ENCODE assay signal across 32 cellular contexts in genomic region chr9:70760228-70760627, GRCh38.
"Had no signal": no experiment of that assay in that cellular context is flagged by ENCODE, and none has a peak within 500 bp of the region (broad histone marks: within the 10 kb centered on the region; RNA-seq: fewer than 3 reads in every experiment).

No MANE protein-coding gene starts in this region.

- H3K4me3 Mint-ChIP-seq: activated CD4-positive, alpha-beta T cell treated with anti-CD3 and anti-CD28 coated beads, Interleukin-2, amount 10 ng/mL, durations not matched to agents 24 days and 14 days; activated CD8-positive, alpha-beta T cell treated with anti-CD3 and anti-CD28 coated beads for 36 hours; activated naive CD4-positive, alpha-beta T cell treated with anti-CD3 and anti-CD28 coated beads, Interleukin-2, amount 50 U/mL, for 24 hours; activated naive CD8-positive, alpha-beta T cell treated with anti-CD3 and anti-CD28 coated beads, Interleukin-2, amount 10 ng/mL, durations not matched to agents 7 days and 5 days; activated T-cell treated with anti-CD3 and anti-CD28 coated beads, Interleukin-2, amount 50 U/mL, for 72 hours; activated T-helper 17 cell treated with anti-CD3 and anti-CD28 coated beads, Interleukin-2, amount 50 U/mL, for 72 hours; central memory CD8-positive, alpha-beta T cell had no signal

- H3K27ac Mint-ChIP-seq: activated CD4-positive, alpha-beta T cell treated with anti-CD3 and anti-CD28 coated beads, Interleukin-2, amount 10 ng/mL, durations not matched to agents 24 days and 14 days; activated CD8-positive, alpha-beta T cell treated with anti-CD3 and anti-CD28 coated beads for 36 hours; activated naive CD4-positive, alpha-beta T cell treated with anti-CD3 and anti-CD28 coated beads, Interleukin-2, amount 50 U/mL, for 24 hours; activated naive CD8-positive, alpha-beta T cell treated with anti-CD3 and anti-CD28 coated beads, Interleukin-2, amount 10 ng/mL, durations not matched to agents 7 days and 5 days; activated T-cell treated with anti-CD3 and anti-CD28 coated beads, Interleukin-2, amount 50 U/mL, for 72 hours; activated T-helper 17 cell treated with anti-CD3 and anti-CD28 coated beads, Interleukin-2, amount 50 U/mL, for 72 hours had no signal

- H2AFZ ChIP-seq: PC-9 had no signal

- H3K36me3 Mint-ChIP-seq: activated naive CD4-positive, alpha-beta T cell treated with anti-CD3 and anti-CD28 coated beads, Interleukin-2, amount 50 U/mL, for 24 hours; activated naive CD8-positive, alpha-beta T cell treated with anti-CD3 and anti-CD28 coated beads, Interleukin-2, amount 10 ng/mL, durations not matched to agents 7 days and 5 days had no signal

- H3K4me3 ChIP-seq: ascending aorta, cardiac muscle cell, MG63, PC-9 had no signal

- H3K36me3 ChIP-seq: ascending aorta, cardiac muscle cell, MG63 had no signal

- DNase-seq: activated CD4-positive, alpha-beta T cell treated with anti-CD3 and anti-CD28 coated beads, Interleukin-2, amount 10 ng/mL, durations not matched to agents 24 days and 14 days; activated CD4-positive, alpha-beta T cell treated with anti-CD3 and anti-CD28 coated beads, Interleukin-2, amount 50 U/mL, for 4 hours; activated CD8-positive, alpha-beta T cell treated with anti-CD3 and anti-CD28 coated beads for 36 hours; activated effector memory CD4-positive, alpha-beta T cell treated with anti-CD3 and anti-CD28 coated beads, Interleukin-2, amount 50 U/mL, for 16 hours; activated naive CD4-positive, alpha-beta T cell; activated naive CD8-positive, alpha-beta T cell treated with anti-CD3 and anti-CD28 coated beads, Interleukin-2, amount 10 ng/mL, durations not matched to agents 7 days and 5 days; activated T-cell treated with anti-CD3 and anti-CD28 coated beads, Interleukin-2, amount 50 U/mL, for 1 hour; activated T-cell treated with anti-CD3 and anti-CD28 coated beads, Interleukin-2, amount 50 U/mL, for 72 hours; amygdala; Kasumi-1; KG1; MG63; NCI-H1092; NCI-H187 treated with DMSO at 0.1 percent for 48 hours; NCI-H2081; NCI-H345; NCI-H510A; NCI-H748 treated with DMSO at 0.1 percent for 48 hours; NK-92 treated with Interleukin-12 subunit alpha and Interleukin-12 subunit beta, amount 100 ng/mL, for 24 hours; PC-9; Right ventricle myocardium superior; SW 1271; T-helper 1 cell; T-helper 2 cell; T-helper 9 cell had no signal

- ATAC-seq: activated CD8-positive, alpha-beta T cell treated with anti-CD3 and anti-CD28 coated beads for 36 hours; activated T-cell treated with anti-CD3 and anti-CD28 coated beads, Interleukin-2, amount 50 U/mL, for 72 hours; activated T-helper 17 cell treated with anti-CD3 and anti-CD28 coated beads, Interleukin-2, amount 50 U/mL, for 72 hours had no signal

- H3K4me1 ChIP-seq: ascending aorta had no signal

- FAIRE-seq: RCC 7860 had no signal

- H3K27me3 ChIP-seq: ascending aorta, cardiac muscle cell, MG63 had no signal

- H3K4me1 Mint-ChIP-seq: activated CD4-positive, alpha-beta T cell treated with anti-CD3 and anti-CD28 coated beads, Interleukin-2, amount 10 ng/mL, durations not matched to agents 24 days and 14 days; activated naive CD4-positive, alpha-beta T cell treated with anti-CD3 and anti-CD28 coated beads, Interleukin-2, amount 50 U/mL, for 24 hours; activated naive CD8-positive, alpha-beta T cell treated with anti-CD3 and anti-CD28 coated beads, Interleukin-2, amount 10 ng/mL, durations not matched to agents 7 days and 5 days; activated T-helper 17 cell treated with anti-CD3 and anti-CD28 coated beads, Interleukin-2, amount 50 U/mL, for 72 hours; central memory CD8-positive, alpha-beta T cell had no signal

- H3K9me3 ChIP-seq: ascending aorta, MG63 had no signal

- H3K4me2 ChIP-seq: PC-9 had no signal

- H3K9me3 Mint-ChIP-seq: activated CD4-positive, alpha-beta T cell treated with anti-CD3 and anti-CD28 coated beads, Interleukin-2, amount 10 ng/mL, durations not matched to agents 24 days and 14 days; activated naive CD4-positive, alpha-beta T cell treated with anti-CD3 and anti-CD28 coated beads, Interleukin-2, amount 50 U/mL, for 24 hours; activated T-helper 17 cell treated with anti-CD3 and anti-CD28 coated beads, Interleukin-2, amount 50 U/mL, for 72 hours; central memory CD8-positive, alpha-beta T cell had no signal

- H3K27ac ChIP-seq: ascending aorta, cardiac muscle cell, PC-9, RWPE1 had no signal
